ENCODE assay signal across 8 cellular contexts in genomic region chr11:130166457-130166784, GRCh38. TPM values are rescaled to one million over a fixed set of nuclear protein-coding genes. Genes with fewer than 3 reads are reported as not detected.
DNase-seq lines count a peak whose midpoint lies in the region; ATAC-seq, FAIRE-seq and TF ChIP-seq lines count a peak whose summit lies in the region.

No MANE protein-coding gene starts in this region.

- peak overlapping the region; percentile 67 to 79 for H3K27ac ChIP-seq in A549
- no peak overlapping the region for H3K27ac ChIP-seq in A673 (ENCODE audit: low read depth, low read length, poor library complexity, severe bottlenecking)

- BruUV-seq in A673 (replicated peaks; lab: Mats Ljungman, UMichigan), result no TSS peak

- no peaks in the 10 kb centered on the region for H3K36me3 ChIP-seq in A673 (ENCODE audit: insufficient read depth, low read length, poor library complexity, severe bottlenecking)

- no peak for TF ChIP-seq CTCF in A549 (IDR thresholded peaks at IDR 0.05)
- no peak for TF ChIP-seq CTCF in A673 (conservative IDR thresholded peaks at IDR 0.05; ENCODE audit: low read depth, low read length)

- intact Hi-C loops in A673 (cut with micrococcal nuclease; ENCODE audit: unreplicated experiment), result no loop called here

- 0% methylated on average over 4 of the region's 4 CpGs for WGBS in A549 (ENCODE audit: missing lambda C conversion rate)

- DNase-seq in A549 (ENCODE audit: low read depth in 1 of 2, low spot score in 1 of 2) (peak; percentile 81 to 87), RCC 7860 (ENCODE audit: low spot score) (peak; percentile 97), germinal center (ENCODE audit: low spot score) (peak; percentile 85), nucleus accumbens (lab: John Stamatoyannopoulos, UW) (no peak), NCI-H2081 treated with DMSO at 0.1 percent for 48 hours (lab: John Stamatoyannopoulos, UW) (no peak), A673 (ENCODE audit: low spot score) (no peak)
- no peak for DNase-seq in central memory CD4-positive, alpha-beta T cell

- TF ChIP-seq RAD21 in A549 (conservative IDR thresholded peaks at IDR 0.05 in 1 of 2, IDR thresholded peaks at IDR 0.05 in 1 of 2), result no peak

- peak overlapping the region; percentile 47 for H3K4me2 ChIP-seq in A549

- ATAC-seq in A549 (peak; percentile 98 to 99), GM21619 (IDR thresholded peaks at IDR 0.05; ENCODE audit: unreplicated experiment) (peak; percentile 87)

- POLR2A ChIA-PET in A549 (lab: Yijun Ruan, JAX), result no interaction called here
- POLR2A ChIA-PET in A673 (lab: Charles Lee; ENCODE audit: low non-redundant PET), result no interaction called here

- CTCF ChIA-PET in A549 (lab: Yijun Ruan, JAX), result interaction anchor here (1.1 to 2.2 kb wide), 2 partner anchors 9 to 20 kb away, joined by 3 to 5 read pairs; no protein-coding TSS in a partner anchor
- CTCF ChIA-PET in A673 (lab: Charles Lee), result no interaction called here

- no peaks in the 10 kb centered on the region for H3K9me3 ChIP-seq in A549
- H3K9me3 ChIP-seq in A673 (ENCODE audit: low read depth, low read length, poor library complexity, severe bottlenecking), result no peaks in the 10 kb centered on the region

- FAIRE-seq in A549 (lab: Jason Lieb, UNC), result no peak
- FAIRE-seq in RCC 7860 (lab: Jason Lieb, UNC), result peak; percentile 98

- H3K27me3 ChIP-seq in A673 (replicated peaks; ENCODE audit: insufficient read depth, low read depth, low read length, poor library complexity), result peaks cover 16% of the 10 kb centered on the region

- H3K4me3 ChIP-seq in A549 (no peak overlapping the region), A673 (ENCODE audit: low read depth, low read length, poor library complexity, severe bottlenecking) (no peak overlapping the region)

- TF ChIP-seq EP300 in A549 (IDR thresholded peaks at IDR 0.05), result no peak

- H3K4me1 ChIP-seq in A549, result peaks cover 24% of the 10 kb centered on the region
- no peaks in the 10 kb centered on the region for H3K4me1 ChIP-seq in A673 (ENCODE audit: insufficient read depth, low read length, poor library complexity, severe bottlenecking)

- TF ChIP-seq POLR2A in A549 (IDR thresholded peaks at IDR 0.05; ENCODE audit: low read length), result no peak

TF ChIP-seq in A549, 52 proteins besides CTCF, POLR2A, EP300 and RAD21:
- no peak for TF ChIP-seq PBX3 (IDR thresholded peaks at IDR 0.05)
- peak; percentile 47; the same call in 1 of the 2 replicates for TF ChIP-seq JUNB (IDR thresholded peaks at IDR 0.05)
- TF ChIP-seq CHD4 (IDR thresholded peaks at IDR 0.05; ENCODE audit: borderline replicate concordance), result no peak
- no peak for TF ChIP-seq MYC (IDR thresholded peaks at IDR 0.05; ENCODE audit: borderline replicate concordance, low read length)
- TF ChIP-seq HMGXB4 (CRISPR knock-in tag; IDR thresholded peaks at IDR 0.05; ENCODE audit: borderline replicate concordance), result no peak
- TF ChIP-seq NPAS2 (CRISPR knock-in tag; IDR thresholded peaks at IDR 0.05; ENCODE audit: borderline replicate concordance), result no peak
- no peak for TF ChIP-seq RNF2 (IDR thresholded peaks at IDR 0.05; ENCODE audit: borderline replicate concordance, low read depth)
- TF ChIP-seq HOXA7 (CRISPR knock-in tag; IDR thresholded peaks at IDR 0.05), result no peak
- TF ChIP-seq MAZ (IDR thresholded peaks at IDR 0.05; ENCODE audit: borderline replicate concordance, low read depth, low read length), result no peak
- peak; percentile 50; the same call in 1 of the 2 replicates for TF ChIP-seq E2F6 (IDR thresholded peaks at IDR 0.05; ENCODE audit: borderline replicate concordance, low read depth)
- no peak for TF ChIP-seq ESRRA (IDR thresholded peaks at IDR 0.05; ENCODE audit: borderline replicate concordance, low read length)
- no peak for TF ChIP-seq CBX2 (IDR thresholded peaks at IDR 0.05; ENCODE audit: borderline replicate concordance, low read depth)
- TF ChIP-seq FOXS1 (CRISPR knock-in tag; IDR thresholded peaks at IDR 0.05), result no peak
- no peak for TF ChIP-seq POLR2AphosphoS2 (conservative IDR thresholded peaks at IDR 0.05; ENCODE audit: low read length)
- peak; percentile 61 for TF ChIP-seq MAX (IDR thresholded peaks at IDR 0.05)
- TF ChIP-seq MAFK (IDR thresholded peaks at IDR 0.05; ENCODE audit: partially characterized antibody), result no peak
- TF ChIP-seq KDM5A (IDR thresholded peaks at IDR 0.05), result no peak
- TF ChIP-seq BCL3 (IDR thresholded peaks at IDR 0.05), result no peak
- TF ChIP-seq FOSL2 (IDR thresholded peaks at IDR 0.05), result peak; percentile 63
- peak; percentile 76 for TF ChIP-seq FOSL2 (CRISPR knock-in tag; IDR thresholded peaks at IDR 0.05)
- TF ChIP-seq CHD2 (IDR thresholded peaks at IDR 0.05; ENCODE audit: low read length, partially characterized antibody), result no peak
- TF ChIP-seq FOSB (CRISPR knock-in tag; IDR thresholded peaks at IDR 0.05), result no peak
- TF ChIP-seq NFE2L2 (conservative IDR thresholded peaks at IDR 0.05; ENCODE audit: low read length), result no peak
- no peak for TF ChIP-seq CEBPB (IDR thresholded peaks at IDR 0.05)
- no peak for TF ChIP-seq ZNF302 (CRISPR knock-in tag; IDR thresholded peaks at IDR 0.05)
- TF ChIP-seq GATA3 (IDR thresholded peaks at IDR 0.05; ENCODE audit: borderline replicate concordance), result no peak
- TF ChIP-seq ELK1 (IDR thresholded peaks at IDR 0.05; ENCODE audit: low read depth, low read length), result no peak

RNA-seq across cellular contexts. Expression of gene ST14, which starts 6.8 kb away (rescaled TPM):
- polyA plus RNA-seq in A549 (2011; rRNA removed), result 0.17 TPM in 2 replicates
- polyA plus RNA-seq in A549 (2012; cell fraction: cytosol; rRNA removed), result 0.05 and 0.06 TPM in 2 replicates
- polyA plus RNA-seq in A549 (2012; cell fraction: nucleus; rRNA removed), result 0.14 and 0.28 TPM in 2 replicates
- 0.04 to 0.09 TPM (median 0.05 TPM) in 3 replicates for polyA plus RNA-seq in A549 (2017; fragmentation: RNase III; extraction: RNeasy Plus Mini Kit Qiagen cat#74134 plus additional on column Dnase treatment)
- 0.04 TPM in 1 of 2 replicates, not detected in the other for polyA minus RNA-seq in A549 (2011; rRNA and poly(A)+ RNA removed)
- total RNA-seq in A673 (2021), result 0.17 and 0.30 TPM in 2 replicates

Comparison
In these comparisons a context has a peak if more than half of its experiments do, and no peak if none do; other contexts are left out.
1. DNase-seq: peak in A549 (2 of 2), RCC 7860 (single experiment) and germinal center (single experiment); none in nucleus accumbens (0 of 56), NCI-H2081 treated with DMSO at 0.1 percent for 48 hours (single experiment), central memory CD4-positive, alpha-beta T cell (single experiment) and A673 (single experiment).